Comparison of ENCODE assay signal across 20 cellular contexts in genomic region chr1:207789386-207789785, GRCh38. TPM values are rescaled to one million over a fixed set of nuclear protein-coding genes. Genes with fewer than 3 reads are reported as not detected.
DNase-seq lines count a peak whose midpoint lies in the region; ATAC-seq, FAIRE-seq and TF ChIP-seq lines count a peak whose summit lies in the region.
"Had no signal": no experiment of that assay in that cellular context is flagged by ENCODE, and none has a peak within 500 bp of the region (broad histone marks: within the 10 kb centered on the region; RNA-seq: fewer than 3 reads in every experiment).

No MANE protein-coding gene starts in this region.

- no peak overlapping the region for H2AFZ ChIP-seq in K562 (ENCODE audit: low read depth, low read length)
- no peak overlapping the region for H2AFZ ChIP-seq in trophoblast cell (ENCODE audit: insufficient read depth, low read length, poor library complexity)

- peaks cover 16% of the 10 kb centered on the region for H3K4me1 Mint-ChIP-seq in Caco-2 (ENCODE audit: low read depth, unreplicated experiment)
- no peaks in the 10 kb centered on the region for H3K4me1 Mint-ChIP-seq in activated T-helper 1 cell treated with anti-CD3 and anti-CD28 coated beads, Interleukin-12 subunit alpha, Interleukin-12 subunit beta, Interleukin-2, Interleukin-4 antibody, amounts not matched to agents 30 ng/mL and 10 ng/mL and 1 ng/mL, durations not matched to agents 14 hours and 24 hours and 36 hours (ENCODE audit: low read depth)

- H3K9ac ChIP-seq in K562 (ENCODE audit: insufficient read depth in 1 of 2, low read depth in 2 of 2, low read length in 2 of 2) (no peak overlapping the region), trophoblast cell (ENCODE audit: low read length) (no peak overlapping the region)

- no peak overlapping the region for H4K12ac ChIP-seq in trophoblast cell (ENCODE audit: low read depth, low read length)

- H3K27ac Mint-ChIP-seq in Caco-2 (ENCODE audit: unreplicated experiment) = no peak overlapping the region
- no peak overlapping the region for H3K27ac Mint-ChIP-seq in activated T-helper 1 cell treated with anti-CD3 and anti-CD28 coated beads, Interleukin-12 subunit alpha, Interleukin-12 subunit beta, Interleukin-2, Interleukin-4 antibody, amounts not matched to agents 30 ng/mL and 10 ng/mL and 1 ng/mL, durations not matched to agents 14 hours and 24 hours and 36 hours
- H3K27ac Mint-ChIP-seq: IgD-negative memory B cell had no signal

- no peak overlapping the region for H3K4me2 ChIP-seq in K562 (ENCODE audit: insufficient read depth, low read length)
- H3K4me2 ChIP-seq in trophoblast cell (ENCODE audit: low read length) = no peak overlapping the region

- no peak overlapping the region for H2BK12ac ChIP-seq in trophoblast cell (ENCODE audit: low read length)

- TF ChIP-seq CTCF in Caco-2 (IDR thresholded peaks at IDR 0.05; ENCODE audit: insufficient read depth in 1 of 2, low read depth in 1 of 2, low read length in 1 of 2, severe bottlenecking in 1 of 2, unreplicated experiment in 1 of 2) (no peak), LNCaP clone FGC (IDR thresholded peaks at IDR 0.05; ENCODE audit: control insufficient read depth, extremely low read depth, insufficient read depth) (no peak), K562 (IDR thresholded peaks at IDR 0.05 in 2 of 3, conservative IDR thresholded peaks at IDR 0.05 in 1 of 3; ENCODE audit: insufficient read depth in 2 of 3, low read depth in 1 of 3, low read length in 3 of 3) (no peak)

- no peak overlapping the region for H2AK5ac ChIP-seq in trophoblast cell (ENCODE audit: low read length)

- H3K36me3 Mint-ChIP-seq in Caco-2 (ENCODE audit: insufficient read depth, unreplicated experiment) = peaks cover 55% of the 10 kb centered on the region
- H3K36me3 Mint-ChIP-seq in activated T-helper 1 cell treated with anti-CD3 and anti-CD28 coated beads, Interleukin-12 subunit alpha, Interleukin-12 subunit beta, Interleukin-2, Interleukin-4 antibody, amounts not matched to agents 30 ng/mL and 10 ng/mL and 1 ng/mL, durations not matched to agents 14 hours and 24 hours and 36 hours (ENCODE audit: low read depth) = peaks cover 25% of the 10 kb centered on the region

- H3K79me2 ChIP-seq in K562 (ENCODE audit: control insufficient read depth, insufficient read depth, low read length) (no peaks in the 10 kb centered on the region), trophoblast cell (ENCODE audit: control insufficient read depth, insufficient read depth, low read length, poor library complexity) (no peaks in the 10 kb centered on the region)

- intact Hi-C loops in Caco-2 (cut with micrococcal nuclease; ENCODE audit: unreplicated experiment) (no loop called here), K562 (cut with micrococcal nuclease) (no loop called here)
- intact Hi-C loops in activated T-helper 1 cell treated with anti-CD3 and anti-CD28 coated beads, Interleukin-12 subunit alpha, Interleukin-12 subunit beta, Interleukin-2, Interleukin-4 antibody, amounts not matched to agents 30 ng/mL and 10 ng/mL and 1 ng/mL, durations not matched to agents 14 hours and 24 hours and 36 hours (cut with micrococcal nuclease) = no loop called here

- no peak for TF ChIP-seq EP300 in K562 (IDR thresholded peaks at IDR 0.05; ENCODE audit: low read length)

- CTCF ChIA-PET in Caco-2 (lab: Charles Lee) (interaction anchor here (0.7 kb wide), 1 partner anchor 76 kb away, joined by 5 read pairs; no protein-coding TSS in a partner anchor), K562 (lab: Yijun Ruan, JAX; ENCODE audit: low intra/inter-chr PET ratio) (no interaction called here)

- POLR2A ChIA-PET in Caco-2 (lab: Charles Lee) (interaction anchor here (0.6 kb wide), 1 partner anchor 22 kb away, joined by 7 read pairs; no protein-coding TSS in a partner anchor), K562 (lab: Yijun Ruan, JAX) (interaction anchor here (1.0 to 3.0 kb wide), 2 partner anchors 8 to 186 kb away, joined by 3 to 16 read pairs; no protein-coding TSS in a partner anchor)

- peaks cover 1% of the 10 kb centered on the region for H3K79me1 ChIP-seq in trophoblast cell (ENCODE audit: low read length)

- H3K27me3 ChIP-seq in Caco-2 (replicated peaks; ENCODE audit: control insufficient read depth, insufficient read depth, low read length) (no peaks in the 10 kb centered on the region), K562 (ENCODE audit: control insufficient read depth in 2 of 2, insufficient read depth in 2 of 2, low read length in 2 of 2) (no peaks in the 10 kb centered on the region), trophoblast cell (ENCODE audit: insufficient read depth, low read length) (no peaks in the 10 kb centered on the region)

- no peaks in the 10 kb centered on the region for H4K20me1 ChIP-seq in K562 (replicated peaks; ENCODE audit: control insufficient read depth, insufficient read depth, low read length)

- H3K4me3 ChIP-seq in Caco-2 (ENCODE audit: low read depth, low read length) (no peak overlapping the region), LNCaP clone FGC (ENCODE audit: low read depth, low read length) (peak overlapping the region; percentile 37), K562 (no peak overlapping the region), trophoblast cell (ENCODE audit: low read depth, low read length) (no peak overlapping the region)

- H3K23ac ChIP-seq in trophoblast cell (ENCODE audit: low read length) = no peak overlapping the region

- TF ChIP-seq POLR2A in K562 (conservative IDR thresholded peaks at IDR 0.05) = no peak

- H2BK120ac ChIP-seq in trophoblast cell (ENCODE audit: insufficient read depth, low read length, poor library complexity) = no peak overlapping the region

- TF ChIP-seq RAD21 in K562 (CRISPR knock-in tag; conservative IDR thresholded peaks at IDR 0.05 in 1 of 2, IDR thresholded peaks at IDR 0.05 in 1 of 2) = no peak

- no peak overlapping the region for H2BK5ac ChIP-seq in trophoblast cell (ENCODE audit: low read depth, low read length, poor library complexity)

- ATAC-seq in K562 = no peak

- H3K14ac ChIP-seq in trophoblast cell (ENCODE audit: low read length) = no peak overlapping the region

- H3K36me3 ChIP-seq in Caco-2 (ENCODE audit: control insufficient read depth, insufficient read depth, low read length) = peaks cover 1% of the 10 kb centered on the region; the same call in 1 of the 2 replicates
- H3K36me3 ChIP-seq in K562 (ENCODE audit: control insufficient read depth, insufficient read depth, low read length) = peaks cover 95% of the 10 kb centered on the region
- H3K36me3 ChIP-seq in trophoblast cell (ENCODE audit: control insufficient read depth in 1 of 2, insufficient read depth in 2 of 2, low read length in 2 of 2) = peaks cover 4 to 5% of the 10 kb centered on the region in 2 experiments

- peaks cover 33% of the 10 kb centered on the region for H3K4me1 ChIP-seq in Caco-2
- H3K4me1 ChIP-seq in K562 (replicated peaks in 1 of 2; ENCODE audit: control insufficient read depth in 2 of 2, insufficient read depth in 2 of 2, low read length in 2 of 2) = no peaks in the 10 kb centered on the region
- H3K4me1 ChIP-seq in trophoblast cell (ENCODE audit: control insufficient read depth in 1 of 2, insufficient read depth in 2 of 2, low read length in 2 of 2) = peaks cover 2% of the 10 kb centered on the region in 2 experiments

- no peak overlapping the region for H3K4ac ChIP-seq in trophoblast cell (ENCODE audit: low read depth, low read length)

- peak overlapping the region; percentile 27 for H3K4me3 Mint-ChIP-seq in Caco-2 (ENCODE audit: unreplicated experiment)
- no peak overlapping the region for H3K4me3 Mint-ChIP-seq in activated T-helper 1 cell treated with anti-CD3 and anti-CD28 coated beads, Interleukin-12 subunit alpha, Interleukin-12 subunit beta, Interleukin-2, Interleukin-4 antibody, amounts not matched to agents 30 ng/mL and 10 ng/mL and 1 ng/mL, durations not matched to agents 14 hours and 24 hours and 36 hours
- H3K4me3 Mint-ChIP-seq: IgD-negative memory B cell had no signal

- H3K9me3 ChIP-seq in Caco-2 (no peaks in the 10 kb centered on the region), K562 (replicated peaks; ENCODE audit: control insufficient read depth, insufficient read depth, low read depth, low read length) (no peaks in the 10 kb centered on the region), trophoblast cell (ENCODE audit: insufficient read depth, low read depth, low read length) (no peaks in the 10 kb centered on the region)

- DNase-seq in Caco-2 = no peak
- no peak for DNase-seq in LNCaP clone FGC (ENCODE audit: low read depth)
- no peak for DNase-seq in K562 (ENCODE audit: extremely low read depth in 1 of 4, low spot score in 3 of 4)
- no peak for DNase-seq in trophoblast cell
- no peak for DNase-seq in NCI-H1105 treated with DMSO at 0.1 percent for 48 hours (lab: John Stamatoyannopoulos, UW)
- DNase-seq in activated T-helper 1 cell treated with anti-CD3 and anti-CD28 coated beads, Interleukin-12 subunit alpha, Interleukin-12 subunit beta, Interleukin-2, Interleukin-4 antibody, amounts not matched to agents 30 ng/mL and 10 ng/mL and 1 ng/mL, durations not matched to agents 14 hours and 24 hours and 36 hours (ENCODE audit: low spot score) = no peak
- no peak for DNase-seq in activated naive CD4-positive, alpha-beta T cell treated with anti-CD3 and anti-CD28 coated beads, Interleukin-2, amount 50 U/mL, for 16 hours
- no peak for DNase-seq in AG08396 (ENCODE audit: low spot score)
- DNase-seq: C1 segment of cervical spinal cord, DMS79 treated with DMSO at 0.1 percent for 48 hours, GOT3, NCI-H1694 treated with DMSO at 0.1 percent for 48 hours, NCI-H2107, NCI-H510A, NCI-H748 treated with DMSO at 0.1 percent for 48 hours, OCI-M1, RPMI8226, SIG-M5 had no signal

- in situ Hi-C loops in K562 (cut with MboI) = no loop called here

- no peaks in the 10 kb centered on the region for H3K9me3 Mint-ChIP-seq in Caco-2 (ENCODE audit: unreplicated experiment)
- peaks cover 3% of the 10 kb centered on the region for H3K9me3 Mint-ChIP-seq in activated T-helper 1 cell treated with anti-CD3 and anti-CD28 coated beads, Interleukin-12 subunit alpha, Interleukin-12 subunit beta, Interleukin-2, Interleukin-4 antibody, amounts not matched to agents 30 ng/mL and 10 ng/mL and 1 ng/mL, durations not matched to agents 14 hours and 24 hours and 36 hours
- H3K9me3 Mint-ChIP-seq: IgD-negative memory B cell had no signal

- H4K8ac ChIP-seq in trophoblast cell (ENCODE audit: low read depth, low read length) = no peak overlapping the region

- FAIRE-seq in K562 (lab: Jason Lieb, UNC) = no peak

- no TSS peak for BruUV-seq in Caco-2 (replicated peaks; lab: Mats Ljungman, UMichigan)
- BruUV-seq in K562 (replicated peaks; lab: Mats Ljungman, UMichigan) = no TSS peak

- no peaks in the 10 kb centered on the region for H3K27me3 Mint-ChIP-seq in Caco-2 (ENCODE audit: insufficient read depth, unreplicated experiment)
- H3K27me3 Mint-ChIP-seq in activated T-helper 1 cell treated with anti-CD3 and anti-CD28 coated beads, Interleukin-12 subunit alpha, Interleukin-12 subunit beta, Interleukin-2, Interleukin-4 antibody, amounts not matched to agents 30 ng/mL and 10 ng/mL and 1 ng/mL, durations not matched to agents 14 hours and 24 hours and 36 hours (ENCODE audit: insufficient read depth) = no peaks in the 10 kb centered on the region
- H3K27me3 Mint-ChIP-seq: IgD-negative memory B cell had no signal

- no peak overlapping the region for H3K18ac ChIP-seq in trophoblast cell (ENCODE audit: low read length)

- H3K9me1 ChIP-seq in K562 (ENCODE audit: control insufficient read depth, insufficient read depth, low read length) = no peaks in the 10 kb centered on the region

- H3K27ac ChIP-seq in K562 (ENCODE audit: extremely low read depth, low read depth, low read length) (no peak overlapping the region), trophoblast cell (ENCODE audit: low read depth, low read length) (no peak overlapping the region)
- H3K27ac ChIP-seq: HL-60 had no signal

- peak overlapping the region; percentile 24 for H4K91ac ChIP-seq in trophoblast cell (ENCODE audit: low read depth, low read length)

- 97% methylated on average over 4 of the region's 4 CpGs for WGBS in K562 (ENCODE audit: insufficient coverage, low coverage, missing lambda C conversion rate)
- WGBS in trophoblast cell (ENCODE audit: extremely low coverage, insufficient coverage, insufficient read length) = no CpG with 5 or more reads among the region's 4 CpGs

RNA-seq across cellular contexts. Expression of gene CD46, which starts 37.5 kb away (rescaled TPM):
- total RNA-seq in Caco-2 (2022) (152 and 166 TPM in 2 replicates), K562 (2014; rRNA removed) (87.9 and 94.5 TPM in 2 replicates), K562 (2014; rRNA removed; fragmentation: Illumina TruSeq; extraction: Trizol) (156 and 168 TPM in 2 replicates), K562 (2015; rRNA removed; fragmentation: Illumina TruSeq; extraction: Trizol) (126 and 151 TPM in 2 replicates), K562 (2021) (143 and 156 TPM in 2 replicates)
- 356 and 908 TPM in 2 replicates for total RNA-seq in K562 (2011; cell fraction: chromatin; rRNA removed; ENCODE audit: low replicate concordance)
- total RNA-seq in K562 (2011; cell fraction: nucleolus; rRNA removed) = 170 and 219 TPM in 2 replicates
- total RNA-seq in K562 (2011; cell fraction: nucleoplasm; rRNA removed) = 411 and 563 TPM in 2 replicates
- polyA plus RNA-seq in K562 (2011; rRNA removed) (374 and 391 TPM in 2 replicates), K562 (2014; fragmentation: Illumina TruSeq; extraction: Trizol) (149 and 205 TPM in 2 replicates), K562 (2014; fragmentation: Nextera tagmentation; extraction: Ambion mirVana) (100 to 1,000 TPM; 143 to 220 TPM), K562 (2014; rRNA removed) (183 and 199 TPM in 2 replicates)
- 28.4 and 93.7 TPM in 2 replicates for polyA plus RNA-seq in K562 (2011; cell fraction: cytosol; rRNA removed)
- polyA plus RNA-seq in K562 (2011; cell fraction: nucleus; rRNA removed) = 370 and 950 TPM in 2 replicates
- polyA plus RNA-seq in K562 (2012) = 91.8 and 133 TPM in 2 replicates
- polyA minus RNA-seq in K562 (2011; rRNA and poly(A)+ RNA removed) = 160 and 229 TPM in 2 replicates
- 73.7 and 85.6 TPM in 2 replicates for polyA minus RNA-seq in K562 (2011; cell fraction: cytosol; rRNA and poly(A)+ RNA removed)
- 188 and 382 TPM in 2 replicates for polyA minus RNA-seq in K562 (2011; cell fraction: nucleus; rRNA and poly(A)+ RNA removed)
- 93.3 and 100 TPM in 2 replicates for polyA plus RNA-seq in trophoblast cell (2013)
- 101 and 105 TPM in 2 replicates for total RNA-seq in activated T-helper 1 cell treated with anti-CD3 and anti-CD28 coated beads, Interleukin-12 subunit alpha, Interleukin-12 subunit beta, Interleukin-2, Interleukin-4 antibody, amounts not matched to agents 30 ng/mL and 10 ng/mL and 1 ng/mL, durations not matched to agents 14 hours and 24 hours and 36 hours
